In genomic region chr15:68389936-68390790, GRCh38 we compare ENCODE assay signal across 9 cellular contexts. TPM values are rescaled to one million over a fixed set of nuclear protein-coding genes. Genes with fewer than 3 reads are reported as not detected.
A peak's percentile ranks its signal among the peaks of the same experiment; 100 is the strongest.
DNase-seq lines count a peak whose midpoint lies in the region; ATAC-seq, FAIRE-seq and TF ChIP-seq lines count a peak whose summit lies in the region.
"Had no signal": no experiment of that assay in that cellular context is flagged by ENCODE, and none has a peak within 500 bp of the region (broad histone marks: within the 10 kb centered on the region; RNA-seq: fewer than 3 reads in every experiment).

No MANE protein-coding gene starts in this region.

- H3K27me3 ChIP-seq in SJCRH30: no peaks in the 10 kb centered on the region

- peak; percentile 78 for ATAC-seq in GM19452 (IDR thresholded peaks at IDR 0.05; ENCODE audit: unreplicated experiment)

- POLR2A ChIA-PET in AG04449 (lab: Yijun Ruan, JAX): interaction anchor here (0.5 kb wide), 1 partner anchor 306 kb away, joined by 3 read pairs; no protein-coding TSS in a partner anchor
- POLR2A ChIA-PET in RWPE1 (lab: Yijun Ruan, JAX; ENCODE audit: low non-redundant PET): no interaction called here

- no peaks in the 10 kb centered on the region for H3K4me1 ChIP-seq in SJCRH30

- peak; percentile 16 for DNase-seq in AG04449 (ENCODE audit: low read depth, low spot score)
- peak; percentile 55 for DNase-seq in RWPE1 (ENCODE audit: low spot score)
- peak; percentile 38 for DNase-seq in fibroblast of the aortic adventitia (ENCODE audit: low read depth)
- no peak for DNase-seq in frontal cortex (ENCODE audit: low spot score in 2 of 2)
- no peak for DNase-seq in NCI-H1092 treated with DMSO at 0.1 percent for 48 hours (lab: John Stamatoyannopoulos, UW)
- DNase-seq in iPS-NIHi11 (ENCODE audit: low spot score): no peak
- no peak for DNase-seq in SJCRH30
- DNase-seq: DND-41 had no signal

- H3K36me3 ChIP-seq in SJCRH30: no peaks in the 10 kb centered on the region

- CTCF ChIA-PET in AG04449 (lab: Yijun Ruan, JAX) (interaction anchor here (0.7 to 1.1 kb wide), 2 partner anchors 30 to 161 kb away, joined by 3 read pairs; no protein-coding TSS in a partner anchor), RWPE1 (lab: Yijun Ruan, JAX) (interaction anchor here (0.6 kb wide), 2 partner anchors 103 to 217 kb away, joined by 3 to 4 read pairs; no protein-coding TSS in a partner anchor)

- H3K9me3 ChIP-seq in SJCRH30 (replicated peaks): no peaks in the 10 kb centered on the region

- TF ChIP-seq CTCF in AG04449 (IDR thresholded peaks at IDR 0.05; ENCODE audit: insufficient read depth, low read length, missing control alignments): no peak
- no peak for TF ChIP-seq CTCF in RWPE1 (conservative IDR thresholded peaks at IDR 0.05; ENCODE audit: low read depth)
- TF ChIP-seq CTCF in fibroblast of the aortic adventitia (IDR thresholded peaks at IDR 0.05; ENCODE audit: insufficient read depth, low read length): no peak

- FAIRE-seq in frontal cortex (lab: Jason Lieb, UNC): no peak

- H3K4me3 ChIP-seq in AG04449 (ENCODE audit: low read depth, low read length): no peak overlapping the region
- H3K4me3 ChIP-seq in fibroblast of the aortic adventitia (ENCODE audit: low read depth, low read length): no peak overlapping the region
- H3K4me3 ChIP-seq in SJCRH30: no peak overlapping the region

- peak overlapping the region; percentile 31; the same call in 1 of the 2 replicates for H3K27ac ChIP-seq in RWPE1
- H3K27ac ChIP-seq in SJCRH30: no peak overlapping the region

RNA-seq across cellular contexts. Expression of gene ITGA11, which starts 41.8 kb away (rescaled TPM):
- 81.1 and 105 TPM in 2 replicates for total RNA-seq in fibroblast of the aortic adventitia (ENCODE audit: low replicate concordance)
- total RNA-seq in frontal cortex: 2.0 TPM
- not detected in 2 replicates for total RNA-seq in SJCRH30 (2014; rRNA removed; shearing (Covaris generic))

Comparison
In these comparisons a context has a peak if more than half of its experiments do, and no peak if none do; other contexts are left out.
1. DNase-seq: peak in AG04449 (single experiment), RWPE1 (single experiment) and fibroblast of the aortic adventitia (single experiment); none in frontal cortex (0 of 2), NCI-H1092 treated with DMSO at 0.1 percent for 48 hours (single experiment), iPS-NIHi11 (single experiment) and SJCRH30 (0 of 2).
2. RNA of gene ITGA11, which starts 41.8 kb away (total RNA-seq): 81.1 to 105 TPM in fibroblast of the aortic adventitia; 2.0 TPM in frontal cortex (single experiment) and not detected in SJCRH30; every median in the first group is over 10 times any median in the second.